11 cellular contexts compared by ENCODE assay signal in the genomic region with DNA sequence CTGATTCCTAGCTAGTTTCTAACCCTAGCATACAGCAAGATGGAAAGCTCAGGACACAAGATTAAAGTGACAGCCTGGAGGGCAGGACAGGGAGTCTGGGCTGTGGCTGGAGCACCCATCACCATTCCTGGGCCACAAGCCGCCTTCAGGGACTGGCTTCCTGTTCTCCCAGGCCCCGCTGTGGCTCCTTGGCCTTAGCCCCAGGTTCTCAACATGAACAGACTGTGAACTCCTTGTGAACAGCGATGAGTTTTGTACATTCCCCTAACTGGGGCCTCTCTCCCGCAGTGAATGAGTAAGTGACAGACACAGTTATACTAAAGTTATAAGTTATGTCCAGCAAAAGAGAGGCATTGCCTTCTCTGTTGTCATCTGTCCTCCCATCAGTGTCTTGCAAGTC. TPM values are rescaled to one million over a fixed set of nuclear protein-coding genes. Genes with fewer than 3 reads are reported as not detected.
DNase-seq lines count a peak whose midpoint lies in the region; ATAC-seq and TF ChIP-seq lines count a peak whose summit lies in the region.
"Had no signal": no experiment of that assay in that cellular context is flagged by ENCODE, and none has a peak within 500 bp of the region (broad histone marks: within the 10 kb centered on the region; RNA-seq: fewer than 3 reads in every experiment).

No MANE protein-coding gene starts in this region.

- H3K4me1 ChIP-seq in OCI-LY7 (ENCODE audit: insufficient read depth, low read length, poor library complexity, severe bottlenecking) (no peaks in the 10 kb centered on the region), heart right ventricle (peaks cover 0 to 30% (median 0%) of the 10 kb centered on the region in 9 donors), right atrium auricular region (peaks cover 0 to 4% of the 10 kb centered on the region in 2 donors)

- no peaks in the 10 kb centered on the region for H3K9me3 ChIP-seq in OCI-LY7 (ENCODE audit: low read length)
- H3K9me3 ChIP-seq in heart right ventricle: no peaks in the 10 kb centered on the region
- no peaks in the 10 kb centered on the region for H3K9me3 ChIP-seq in right atrium auricular region
- H3K9me3 ChIP-seq: esophagus squamous epithelium had no signal

- H3K27me3 ChIP-seq in heart right ventricle (peaks cover 0 to 10% (median 3%) of the 10 kb centered on the region in 7 donors), right atrium auricular region (no peaks in the 10 kb centered on the region)

- peak; percentile 40 for DNase-seq in activated CD4-positive, alpha-beta T cell treated with anti-CD3 and anti-CD28 coated beads for 36 hours
- DNase-seq in activated CD4-positive, alpha-beta T cell treated with anti-CD3 and anti-CD28 coated beads for 4 hours: no peak
- DNase-seq in OCI-LY7 (ENCODE audit: low spot score): no peak
- DNase-seq in choroid plexus epithelial cell (ENCODE audit: low read depth): peak; percentile 81
- DNase-seq in heart right ventricle: no peak
- DNase-seq in right atrium auricular region (ENCODE audit: low spot score): no peak
- DNase-seq: islet precursor cell had no signal

- H3K79me2 ChIP-seq in OCI-LY7 (ENCODE audit: insufficient read depth, low read depth, low read length): no peaks in the 10 kb centered on the region

- no peak overlapping the region for H2AFZ ChIP-seq in OCI-LY7 (ENCODE audit: low read length)

- H3K9me2 ChIP-seq in OCI-LY7 (ENCODE audit: insufficient read depth, low read length): no peaks in the 10 kb centered on the region

- POLR2A ChIA-PET in activated CD4-positive, alpha-beta T cell treated with anti-CD3 and anti-CD28 coated beads for 36 hours (lab: Charles Lee): interaction anchor here (1.4 kb wide), 1 partner anchor 18 kb away, joined by 5 read pairs; no protein-coding TSS in a partner anchor
- POLR2A ChIA-PET in OCI-LY7 (lab: Charles Lee): interaction anchor here (0.5 kb wide), 1 partner anchor 345 kb away, joined by 3 read pairs; no protein-coding TSS in a partner anchor

- 71 to 81% methylated on average over 4 of the region's 4 CpGs for WGBS in heart right ventricle, 2 donors

- no peak for TF ChIP-seq CTCF in OCI-LY7 (conservative IDR thresholded peaks at IDR 0.05; ENCODE audit: low read length)
- no peak for TF ChIP-seq CTCF in choroid plexus epithelial cell (conservative IDR thresholded peaks at IDR 0.05; ENCODE audit: low read depth, low read length)
- TF ChIP-seq CTCF in heart right ventricle (IDR thresholded peaks at IDR 0.05): no peak
- no peak for TF ChIP-seq CTCF in right atrium auricular region (IDR thresholded peaks at IDR 0.05)

- H3K27me3 Mint-ChIP-seq in activated CD4-positive, alpha-beta T cell treated with anti-CD3 and anti-CD28 coated beads for 36 hours: peaks cover 21% of the 10 kb centered on the region
- no peaks in the 10 kb centered on the region for H3K27me3 Mint-ChIP-seq in stimulated activated memory B cell treated with anti-CD40 and anti-IgM and Interleukin-4, amounts not matched to agents 10 μg/mL and 1 μg/mL and 100 μg/mL, for 72 hours

- H3K4me3 Mint-ChIP-seq in activated CD4-positive, alpha-beta T cell treated with anti-CD3 and anti-CD28 coated beads for 36 hours: peak overlapping the region; percentile 69
- peak overlapping the region; percentile 91 for H3K4me3 Mint-ChIP-seq in stimulated activated memory B cell treated with anti-CD40 and anti-IgM and Interleukin-4, amounts not matched to agents 10 μg/mL and 1 μg/mL and 100 μg/mL, for 72 hours

- CTCF ChIA-PET in activated CD4-positive, alpha-beta T cell treated with anti-CD3 and anti-CD28 coated beads for 36 hours (lab: Charles Lee): interaction anchor here (0.6 to 5.1 kb wide), 17 partner anchors 10 to 473 kb away, joined by 3 to 71 read pairs (median 4); no protein-coding TSS in a partner anchor
- CTCF ChIA-PET in OCI-LY7 (lab: Charles Lee; ENCODE audit: unreplicated experiment): no interaction called here

- H3K9me3 Mint-ChIP-seq in activated CD4-positive, alpha-beta T cell treated with anti-CD3 and anti-CD28 coated beads for 36 hours (ENCODE audit: low read depth): no peaks in the 10 kb centered on the region
- H3K9me3 Mint-ChIP-seq in stimulated activated memory B cell treated with anti-CD40 and anti-IgM and Interleukin-4, amounts not matched to agents 10 μg/mL and 1 μg/mL and 100 μg/mL, for 72 hours: no peaks in the 10 kb centered on the region

- peak; percentile 8 for ATAC-seq in activated CD4-positive, alpha-beta T cell treated with anti-CD3 and anti-CD28 coated beads for 36 hours
- ATAC-seq in stimulated activated memory B cell treated with anti-CD40 and anti-IgM and Interleukin-4, amounts not matched to agents 10 μg/mL and 1 μg/mL and 100 μg/mL, for 72 hours: no peak
- ATAC-seq in heart right ventricle (no peak), HG02588 (IDR thresholded peaks at IDR 0.05; ENCODE audit: unreplicated experiment) (no peak)

- peaks cover 69% of the 10 kb centered on the region for H3K4me1 Mint-ChIP-seq in activated CD4-positive, alpha-beta T cell treated with anti-CD3 and anti-CD28 coated beads for 36 hours
- peaks cover 43% of the 10 kb centered on the region for H3K4me1 Mint-ChIP-seq in stimulated activated memory B cell treated with anti-CD40 and anti-IgM and Interleukin-4, amounts not matched to agents 10 μg/mL and 1 μg/mL and 100 μg/mL, for 72 hours

- H3K36me3 ChIP-seq in OCI-LY7 (ENCODE audit: insufficient read depth, low read length) (no peaks in the 10 kb centered on the region), heart right ventricle (no peaks in the 10 kb centered on the region), right atrium auricular region (no peaks in the 10 kb centered on the region)
- H3K36me3 ChIP-seq: esophagus squamous epithelium had no signal

- H3K36me3 Mint-ChIP-seq in activated CD4-positive, alpha-beta T cell treated with anti-CD3 and anti-CD28 coated beads for 36 hours (ENCODE audit: low read depth): no peaks in the 10 kb centered on the region
- peaks cover 12% of the 10 kb centered on the region for H3K36me3 Mint-ChIP-seq in stimulated activated memory B cell treated with anti-CD40 and anti-IgM and Interleukin-4, amounts not matched to agents 10 μg/mL and 1 μg/mL and 100 μg/mL, for 72 hours

- H3K27ac ChIP-seq in OCI-LY7 (ENCODE audit: low read depth, low read length, poor library complexity, severe bottlenecking): no peak overlapping the region
- peak overlapping the region in 1 of 10 donors; percentile 53 for H3K27ac ChIP-seq in heart right ventricle
- no peak overlapping the region for H3K27ac ChIP-seq in right atrium auricular region

- H3K27ac Mint-ChIP-seq in activated CD4-positive, alpha-beta T cell treated with anti-CD3 and anti-CD28 coated beads for 36 hours: peak overlapping the region; percentile 51
- H3K27ac Mint-ChIP-seq in stimulated activated memory B cell treated with anti-CD40 and anti-IgM and Interleukin-4, amounts not matched to agents 10 μg/mL and 1 μg/mL and 100 μg/mL, for 72 hours: peak overlapping the region; percentile 96

- H3K4me2 ChIP-seq in OCI-LY7 (ENCODE audit: low read length): peak overlapping the region; percentile 32; the same call in 1 of the 2 replicates

- BruUV-seq in OCI-LY7 (replicated peaks; lab: Mats Ljungman, UMichigan): no TSS peak

- no peak overlapping the region for H3K4me3 ChIP-seq in OCI-LY7 (ENCODE audit: low read depth, low read length, poor library complexity, severe bottlenecking)
- H3K4me3 ChIP-seq in choroid plexus epithelial cell (ENCODE audit: low read depth, low read length): no peak overlapping the region
- no peak overlapping the region for H3K4me3 ChIP-seq in heart right ventricle
- no peak overlapping the region for H3K4me3 ChIP-seq in right atrium auricular region

- intact Hi-C loops in activated CD4-positive, alpha-beta T cell treated with anti-CD3 and anti-CD28 coated beads for 36 hours (cut with DNase I, micrococcal nuclease): no loop called here
- intact Hi-C loops in OCI-LY7 (cut with micrococcal nuclease; ENCODE audit: unreplicated experiment) (no loop called here), heart right ventricle (cut with DNase I) (loop anchor here in 4 of 10 donors (2.0 to 10.0 kb wide), 4 partner anchors 193 to 377 kb away; no protein-coding TSS in a partner anchor)

- no peaks in the 10 kb centered on the region for H4K20me1 ChIP-seq in OCI-LY7 (ENCODE audit: insufficient read depth, low read length)

RNA-seq across cellular contexts. Expression of a gene that starts 35.9 kb away (rescaled TPM):
- total RNA-seq in activated CD4-positive, alpha-beta T cell treated with anti-CD3 and anti-CD28 coated beads for 36 hours: 1 to 10 TPM; 1.3 to 1.5 TPM
- 0.06 TPM in 1 of 2 replicates, not detected in the other for total RNA-seq in OCI-LY7 (2014; rRNA removed; shearing (Covaris generic))
- not detected in 2 replicates for total RNA-seq in OCI-LY7 (2022)
- 10 to 100 TPM in 8 of 10 donors, 1 to 10 TPM in 2; 5.7 to 29.7 (median 12.7) TPM for total RNA-seq in heart right ventricle
- polyA plus RNA-seq in heart right ventricle: 10 to 100 TPM in 1 of 2 donors, 1 to 10 TPM in 1; 5.6 to 20.4 TPM
- total RNA-seq in right atrium auricular region: 10 to 100 TPM; 11.4 to 23.9 TPM
- polyA plus RNA-seq: neural cell had no signal

Comparison
In these comparisons a context has a peak if more than half of its experiments do, and no peak if none do; other contexts are left out.
1. DNase-seq: peak in activated CD4-positive, alpha-beta T cell treated with anti-CD3 and anti-CD28 coated beads for 36 hours (single experiment) and choroid plexus epithelial cell (single experiment); none in activated CD4-positive, alpha-beta T cell treated with anti-CD3 and anti-CD28 coated beads for 4 hours (0 of 2), OCI-LY7 (single experiment), heart right ventricle (0 of 2) and right atrium auricular region (single experiment).